In the genomic region with DNA sequence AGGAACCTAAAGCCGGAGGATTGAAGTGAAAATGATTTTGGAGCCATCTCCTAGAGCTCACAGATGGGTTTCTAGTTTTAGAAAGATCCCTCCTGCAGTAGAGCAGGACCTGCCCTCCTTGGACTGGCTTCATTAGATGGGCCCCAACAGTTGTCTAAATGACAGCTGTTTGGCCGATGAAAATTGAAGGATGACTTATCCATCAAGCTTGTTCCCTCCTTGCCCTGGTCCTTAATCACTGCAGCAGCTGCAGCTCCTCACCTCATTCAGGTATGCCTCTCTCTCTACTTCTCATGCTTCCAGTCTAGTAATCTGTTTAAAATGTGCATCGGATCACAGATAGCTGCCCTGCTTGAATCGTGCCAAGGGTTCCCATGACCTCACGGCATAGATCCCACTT, we compare ENCODE assay signal across 31 cellular contexts.
"Had no signal": no experiment of that assay in that cellular context is flagged by ENCODE, and none has a peak within 500 bp of the region (broad histone marks: within the 10 kb centered on the region; RNA-seq: fewer than 3 reads in every experiment).

No MANE protein-coding gene starts in this region.

- H3K36me3 ChIP-seq: adrenal gland, brain microvascular endothelial cell, breast epithelium had no signal

- H3K4me3 ChIP-seq: adrenal gland, body of pancreas, breast epithelium had no signal

- H3K4me1 ChIP-seq: adrenal gland, body of pancreas, breast epithelium had no signal

- ATAC-seq: activated CD8-positive, alpha-beta T cell treated with anti-CD3 and anti-CD28 coated beads for 36 hours; activated naive CD4-positive, alpha-beta T cell treated with anti-CD3 and anti-CD28 coated beads, Interleukin-2, amount 50 U/mL, for 72 hours; activated T-cell treated with anti-CD3 and anti-CD28 coated beads, Interleukin-2, amount 50 U/mL, for 4 hours; activated T-cell treated with anti-CD3 and anti-CD28 coated beads, Interleukin-2, amount 50 U/mL, for 72 hours; activated T-helper 17 cell treated with anti-CD3 and anti-CD28 coated beads, Interleukin-2, amount 50 U/mL, for 72 hours; body of pancreas had no signal

- DNase-seq: activated B cell treated with CpG ODN at 0.5 μM for 24 hours; activated CD4-positive, alpha-beta memory T cell treated with anti-CD3 and anti-CD28 coated beads for 36 hours; activated CD4-positive, alpha-beta T cell treated with anti-CD3 and anti-CD28 coated beads for 4 hours; activated CD4-positive, alpha-beta T cell treated with anti-CD3 and anti-CD28 coated beads, Interleukin-2, amount 10 ng/mL, durations not matched to agents 24 days and 14 days; activated CD4-positive, alpha-beta T cell treated with anti-CD3 and anti-CD28 coated beads, Interleukin-2, amount 50 U/mL, for 1 hour; activated CD4-positive, alpha-beta T cell treated with anti-CD3 and anti-CD28 coated beads, Interleukin-2, amount 50 U/mL, for 4 hours; activated CD4-positive, CD25-positive, alpha-beta regulatory T cell treated with anti-CD3 and anti-CD28 coated beads, Interleukin-2, amount 50 U/mL, for 72 hours; activated CD8-positive, alpha-beta memory T cell treated with anti-CD3 and anti-CD28 coated beads, Interleukin-2, amount 50 U/mL, for 4 hours; activated CD8-positive, alpha-beta T cell treated with anti-CD3 and anti-CD28 coated beads for 36 hours; activated effector memory CD4-positive, alpha-beta T cell treated with anti-CD3 and anti-CD28 coated beads, Interleukin-2, amount 50 U/mL, for 16 hours; activated gamma-delta T cell treated with Interleukin-2 at 50 U/mL for 16 hours; activated naive CD4-positive, alpha-beta T cell; activated naive CD4-positive, alpha-beta T cell treated with anti-CD3 and anti-CD28 coated beads for 36 hours; activated naive CD4-positive, alpha-beta T cell treated with anti-CD3 and anti-CD28 coated beads, Interleukin-2, amount 50 U/mL, for 16 hours; activated naive CD8-positive, alpha-beta T cell treated with anti-CD3 and anti-CD28 coated beads for 36 hours; activated T-cell treated with anti-CD3 and anti-CD28 coated beads for 4 hours; activated T-cell treated with anti-CD3 and anti-CD28 coated beads, Interleukin-2, amount 50 U/mL, for 1 hour; activated T-cell treated with anti-CD3 and anti-CD28 coated beads, Interleukin-2, amount 50 U/mL, for 4 hours; activated T-cell treated with anti-CD3 and anti-CD28 coated beads, Interleukin-2, amount 50 U/mL, for 72 hours; adrenal gland; amniotic stem cell; aorta; body of pancreas; brain microvascular endothelial cell; central memory CD4-positive, alpha-beta T cell; T-helper 2 cell; T-helper 9 cell had no signal

- H3K27me3 ChIP-seq: adrenal gland, body of pancreas, brain microvascular endothelial cell, breast epithelium had no signal

- H3K9me3 ChIP-seq: adrenal gland, body of pancreas, breast epithelium had no signal

- H3K27ac ChIP-seq: adrenal gland, body of pancreas, brain microvascular endothelial cell, breast epithelium, VCaP had no signal
